ENCODE assay signal across 11 cellular contexts in the genomic region with DNA sequence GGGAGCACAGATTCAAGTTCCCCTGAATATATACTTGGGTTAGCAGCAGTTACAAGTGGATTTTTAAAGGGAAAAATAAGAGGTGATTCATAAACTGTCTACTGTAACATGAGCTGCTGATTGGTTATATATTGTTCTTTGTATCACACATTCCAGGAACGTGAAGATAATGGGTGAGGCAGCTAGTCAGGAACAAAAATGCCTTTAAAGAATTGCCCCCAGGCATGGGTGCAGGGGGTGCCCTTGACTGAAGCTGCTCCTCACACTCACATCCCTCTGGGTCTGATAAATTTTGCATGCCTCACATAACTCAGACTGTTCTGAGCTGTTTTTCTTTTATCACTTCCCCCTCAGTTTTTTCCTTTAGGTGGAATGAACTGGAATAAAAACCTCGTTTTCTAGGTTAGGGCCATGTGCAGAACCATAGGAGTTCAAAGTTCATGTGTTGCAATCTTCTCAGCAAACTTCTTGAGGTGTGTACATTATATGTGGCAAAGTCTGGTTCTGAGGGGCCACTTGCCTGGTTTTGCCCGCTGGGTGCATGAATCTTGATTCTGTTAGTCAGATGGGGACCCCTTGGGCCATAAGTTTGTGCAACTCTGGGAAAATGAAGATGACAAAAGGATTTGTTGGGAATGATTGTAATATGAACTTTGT. TPM values are rescaled to one million over a fixed set of nuclear protein-coding genes. Genes with fewer than 3 reads are reported as not detected.
DNase-seq lines count a peak whose midpoint lies in the region; FAIRE-seq and TF ChIP-seq lines count a peak whose summit lies in the region.
"Had no signal": no experiment of that assay in that cellular context is flagged by ENCODE, and none has a peak within 500 bp of the region (broad histone marks: within the 10 kb centered on the region; RNA-seq: fewer than 3 reads in every experiment).

No MANE protein-coding gene starts in this region.

- peak overlapping the region; percentile 65 for H3K27ac Mint-ChIP-seq in Caco-2 (ENCODE audit: unreplicated experiment)

- DNase-seq in Caco-2 (peak; percentile 89 to 92), LHCN-M2 (ENCODE audit: low read depth) (peak; percentile 67), astrocyte of the spinal cord (ENCODE audit: low read depth, low spot score) (peak; percentile 47), kidney glomerular epithelial cell (lab: John Stamatoyannopoulos, UW) (peak; percentile 67), NCI-H345 (lab: John Stamatoyannopoulos, UW) (no peak), D721Med (ENCODE audit: insufficient read length, low spot score) (no peak), NCI-H1105 (lab: John Stamatoyannopoulos, UW) (no peak)
- DNase-seq in activated CD4-positive, CD25-positive, alpha-beta regulatory T cell treated with anti-CD3 and anti-CD28 coated beads, Interleukin-2, amount 50 U/mL, for 72 hours: no peak
- DNase-seq: stimulated activated CD4-positive, alpha-beta T cell treated with anti-CD3 and anti-CD28 coated beads, Interleukin-2, amount 100 ng/mL, for 24 hours had no signal

- no peak overlapping the region for H3K4me3 ChIP-seq in Caco-2 (ENCODE audit: low read depth, low read length)
- no peak overlapping the region for H3K4me3 ChIP-seq in astrocyte of the spinal cord (ENCODE audit: low read depth, low read length)

- FAIRE-seq in D721Med (lab: Jason Lieb, UNC): no peak
- FAIRE-seq: colon, TTC549 had no signal

- H3K4me1 Mint-ChIP-seq in Caco-2 (ENCODE audit: low read depth, unreplicated experiment): peaks cover 26% of the 10 kb centered on the region

- no peaks in the 10 kb centered on the region for H3K36me3 Mint-ChIP-seq in Caco-2 (ENCODE audit: insufficient read depth, unreplicated experiment)

- H3K9me3 ChIP-seq in Caco-2: no peaks in the 10 kb centered on the region

- H3K9me3 Mint-ChIP-seq in Caco-2 (ENCODE audit: unreplicated experiment): no peaks in the 10 kb centered on the region

- no TSS peak for BruUV-seq in Caco-2 (replicated peaks; lab: Mats Ljungman, UMichigan)

- H3K36me3 ChIP-seq in Caco-2 (ENCODE audit: control insufficient read depth, insufficient read depth, low read length): no peaks in the 10 kb centered on the region

- intact Hi-C loops in Caco-2 (cut with micrococcal nuclease; ENCODE audit: unreplicated experiment): loop anchor here (1.0 kb wide), 2 partner anchors 66 to 123 kb away; a partner anchor contains a TSS

- H3K4me3 Mint-ChIP-seq in Caco-2 (ENCODE audit: unreplicated experiment): peak overlapping the region; percentile 36

- CTCF ChIA-PET in Caco-2 (lab: Charles Lee): interaction anchor here (1.2 to 1.6 kb wide), 3 partner anchors 20 to 67 kb away, joined by 5 to 12 read pairs (median 11); no protein-coding TSS in a partner anchor

- in situ Hi-C loops in astrocyte of the spinal cord (cut with HindIII; ENCODE audit: low sequenced_read_pairs): no loop called here

- H3K27me3 Mint-ChIP-seq in Caco-2 (ENCODE audit: insufficient read depth, unreplicated experiment): no peaks in the 10 kb centered on the region

- POLR2A ChIA-PET in Caco-2 (lab: Charles Lee): interaction anchor here (0.5 to 0.8 kb wide), 3 partner anchors 20 to 1075 kb away, joined by 3 read pairs; no protein-coding TSS in a partner anchor

- TF ChIP-seq CTCF in Caco-2 (IDR thresholded peaks at IDR 0.05; ENCODE audit: insufficient read depth in 1 of 2, low read depth in 1 of 2, low read length in 1 of 2, severe bottlenecking in 1 of 2, unreplicated experiment in 1 of 2) (no peak), astrocyte of the spinal cord (IDR thresholded peaks at IDR 0.05; ENCODE audit: low read depth, low read length) (no peak), D721Med (IDR thresholded peaks at IDR 0.05; ENCODE audit: insufficient read depth, missing control alignments) (no peak)

- peaks cover 48% of the 10 kb centered on the region for H3K4me1 ChIP-seq in Caco-2

- H3K27me3 ChIP-seq in Caco-2 (replicated peaks; ENCODE audit: control insufficient read depth, insufficient read depth, low read length): no peaks in the 10 kb centered on the region; the same call in 1 of the 2 replicates

RNA-seq across cellular contexts. Expression of a gene that starts 21.1 kb away (rescaled TPM):
- 2.8 and 3.3 TPM in 2 replicates for total RNA-seq in Caco-2 (2022)
- total RNA-seq in LHCN-M2 (2014; rRNA removed): 0.34 and 1.0 TPM in 2 replicates
- 0.50 TPM for polyA plus RNA-seq in LHCN-M2 (2012)

Comparison
In these comparisons a context has a peak if more than half of its experiments do, and no peak if none do; other contexts are left out.
1. DNase-seq: peak in Caco-2 (2 of 2), LHCN-M2 (single experiment), astrocyte of the spinal cord (single experiment) and kidney glomerular epithelial cell (single experiment); none in NCI-H345 (single experiment), D721Med (single experiment), NCI-H1105 (single experiment) and activated CD4-positive, CD25-positive, alpha-beta regulatory T cell treated with anti-CD3 and anti-CD28 coated beads, Interleukin-2, amount 50 U/mL, for 72 hours (single experiment).